18 cellular contexts compared by ENCODE assay signal in genomic region chr3:151788401-151788800, GRCh38. TPM values are rescaled to one million over a fixed set of nuclear protein-coding genes. Genes with fewer than 3 reads are reported as not detected.
DNase-seq lines count a peak whose midpoint lies in the region; ATAC-seq and TF ChIP-seq lines count a peak whose summit lies in the region.
"Had no signal": no experiment of that assay in that cellular context is flagged by ENCODE, and none has a peak within 500 bp of the region (broad histone marks: within the 10 kb centered on the region; RNA-seq: fewer than 3 reads in every experiment).

No MANE protein-coding gene starts in this region.

- no peak overlapping the region for H3K56ac ChIP-seq in mesendoderm (ENCODE audit: low read length)

- H3K36me3 ChIP-seq in Caco-2 (ENCODE audit: control insufficient read depth, insufficient read depth, low read length) (no peaks in the 10 kb centered on the region), SK-N-SH (replicated peaks in 1 of 2; ENCODE audit: control insufficient read depth in 1 of 2, insufficient read depth in 2 of 2, low read length in 1 of 2) (peaks cover 0 to 13% of the 10 kb centered on the region in 2 experiments), mesendoderm (ENCODE audit: control insufficient read depth, insufficient read depth, low read length) (no peaks in the 10 kb centered on the region)

- no peak overlapping the region for H2BK5ac ChIP-seq in mesendoderm (ENCODE audit: low read length)

- TF ChIP-seq RAD21 in SK-N-SH (IDR thresholded peaks at IDR 0.05; ENCODE audit: low read length) = no peak

- H3K4me2 ChIP-seq in SK-N-SH (peak overlapping the region; percentile 34; the same call in 1 of the 2 replicates), mesendoderm (ENCODE audit: low read length) (no peak overlapping the region)

- no peak overlapping the region for H3K23ac ChIP-seq in mesendoderm (ENCODE audit: low read length)

- CTCF ChIA-PET in Caco-2 (lab: Charles Lee) = no interaction called here
- CTCF ChIA-PET in SK-N-SH (lab: Yijun Ruan, JAX) = no interaction called here

- no peak for ATAC-seq in activated naive CD4-positive, alpha-beta T cell treated with anti-CD3 and anti-CD28 coated beads, Interleukin-2, amount 50 U/mL, for 72 hours
- no peak for ATAC-seq in GM19395 (IDR thresholded peaks at IDR 0.05; ENCODE audit: unreplicated experiment)

- no peak overlapping the region for H3K4ac ChIP-seq in mesendoderm (ENCODE audit: low read depth, low read length)

- H3K9me3 ChIP-seq in Caco-2 = peaks cover 3% of the 10 kb centered on the region; the same call in 1 of the 2 replicates
- no peaks in the 10 kb centered on the region; the same call in none of the 2 replicates for H3K9me3 ChIP-seq in SK-N-SH

- no peak overlapping the region for H3K27ac Mint-ChIP-seq in Caco-2 (ENCODE audit: unreplicated experiment)
- no peak overlapping the region for H3K27ac Mint-ChIP-seq in activated naive CD4-positive, alpha-beta T cell treated with anti-CD3 and anti-CD28 coated beads, Interleukin-2, amount 50 U/mL, for 72 hours
- H3K27ac Mint-ChIP-seq: CD4-positive, alpha-beta memory T cell had no signal

- peaks cover 47% of the 10 kb centered on the region for H3K4me1 ChIP-seq in Caco-2
- H3K4me1 ChIP-seq in SK-N-SH (ENCODE audit: control insufficient read depth in 1 of 2, insufficient read depth in 2 of 2, low read depth in 1 of 2, low read length in 1 of 2) = peaks cover 0 to 15% of the 10 kb centered on the region in 2 experiments; a peak in 3 of 4 replicates
- H3K4me1 ChIP-seq in mesendoderm (ENCODE audit: control insufficient read depth, low read depth, low read length) = no peaks in the 10 kb centered on the region

- H3K27me3 ChIP-seq in Caco-2 (replicated peaks; ENCODE audit: control insufficient read depth, insufficient read depth, low read length) (no peaks in the 10 kb centered on the region), SK-N-SH (ENCODE audit: insufficient read depth) (no peaks in the 10 kb centered on the region), mesendoderm (ENCODE audit: insufficient read depth, low read length, poor library complexity) (no peaks in the 10 kb centered on the region)

- peak overlapping the region; percentile 55 to 73; a peak in 3 of 4 replicates for H3K27ac ChIP-seq in SK-N-SH (ENCODE audit: low read depth in 2 of 2, low read length in 1 of 2)
- H3K27ac ChIP-seq in mesendoderm (ENCODE audit: low read depth, low read length) = no peak overlapping the region
- H3K27ac ChIP-seq: GM23248 had no signal

- peaks cover 25% of the 10 kb centered on the region for H3F3A ChIP-seq in SK-N-SH (replicated peaks; ENCODE audit: insufficient read depth)

- 18% methylated on average over 2 of the region's 2 CpGs for WGBS in SK-N-SH (ENCODE audit: low lambda C conversion rate)
- no CpG with 5 or more reads among the region's 2 CpGs for WGBS in mesendoderm (ENCODE audit: extremely low coverage, insufficient coverage, low lambda C conversion rate)

- TF ChIP-seq CTCF in Caco-2 (IDR thresholded peaks at IDR 0.05; ENCODE audit: insufficient read depth in 1 of 2, low read depth in 1 of 2, low read length in 1 of 2, severe bottlenecking in 1 of 2, unreplicated experiment in 1 of 2) (no peak), SK-N-SH (IDR thresholded peaks at IDR 0.05) (no peak)

- H3K9me2 ChIP-seq in SK-N-SH = no peaks in the 10 kb centered on the region

- no peak overlapping the region for H2BK15ac ChIP-seq in mesendoderm (replicated peaks; ENCODE audit: low read depth)

- H2AK5ac ChIP-seq in mesendoderm (ENCODE audit: low read length) = no peak overlapping the region

- no peak overlapping the region for H4K5ac ChIP-seq in mesendoderm (ENCODE audit: low read length)

- H4K8ac ChIP-seq in mesendoderm (ENCODE audit: low read depth, low read length) = no peak overlapping the region

- H3K79me2 ChIP-seq in SK-N-SH (ENCODE audit: insufficient read depth) = peaks cover 38% of the 10 kb centered on the region
- H3K79me2 ChIP-seq in mesendoderm (ENCODE audit: control insufficient read depth, insufficient read depth, low read length) = no peaks in the 10 kb centered on the region

- no peak overlapping the region for H3K4me3 ChIP-seq in Caco-2 (ENCODE audit: low read depth, low read length)
- no peak overlapping the region for H3K4me3 ChIP-seq in SK-N-SH (ENCODE audit: low read depth in 2 of 2, low read length in 1 of 2)
- H3K4me3 ChIP-seq in mesendoderm (ENCODE audit: low read length) = no peak overlapping the region
- H3K4me3 ChIP-seq: GM23248 had no signal

- intact Hi-C loops in Caco-2 (cut with micrococcal nuclease; ENCODE audit: unreplicated experiment) = loop anchor here (1.0 kb wide), 2 partner anchors 28 to 49 kb away; no protein-coding TSS in a partner anchor

- H3K4me1 Mint-ChIP-seq in Caco-2 (ENCODE audit: low read depth, unreplicated experiment) = peaks cover 16% of the 10 kb centered on the region
- H3K4me1 Mint-ChIP-seq: CD4-positive, alpha-beta memory T cell had no signal

- no peaks in the 10 kb centered on the region for H3K36me3 Mint-ChIP-seq in Caco-2 (ENCODE audit: insufficient read depth, unreplicated experiment)
- H3K36me3 Mint-ChIP-seq in activated naive CD4-positive, alpha-beta T cell treated with anti-CD3 and anti-CD28 coated beads, Interleukin-2, amount 50 U/mL, for 72 hours = no peaks in the 10 kb centered on the region
- H3K36me3 Mint-ChIP-seq: CD4-positive, alpha-beta memory T cell had no signal

- DNase-seq in Caco-2 = peak; percentile 50 to 65
- no peak for DNase-seq in SK-N-SH
- peak; percentile 58 for DNase-seq in mesendoderm
- no peak for DNase-seq in activated naive CD4-positive, alpha-beta T cell treated with anti-CD3 and anti-CD28 coated beads, Interleukin-2, amount 50 U/mL, for 72 hours (ENCODE audit: low spot score in 2 of 2)
- no peak for DNase-seq in effector CD4-positive, alpha-beta T cell
- DNase-seq: C1 segment of cervical spinal cord; CD4-positive, alpha-beta memory T cell; COR-L47; DMS153; DND-41; GM23248; H7; HCEC 1CT had no signal

- no peaks in the 10 kb centered on the region for H4K20me1 ChIP-seq in SK-N-SH (ENCODE audit: insufficient read depth)

- H2AFZ ChIP-seq in SK-N-SH (ENCODE audit: low read depth) = no peak overlapping the region
- H2AFZ ChIP-seq: GM23248 had no signal

- H3K9ac ChIP-seq in SK-N-SH (0 out of 2 replicates have a peak overlapping the region, but pooled peaks have one; percentile 7), mesendoderm (ENCODE audit: low read length) (no peak overlapping the region)
- H3K9ac ChIP-seq: GM23248 had no signal

- BruUV-seq in Caco-2 (replicated peaks; lab: Mats Ljungman, UMichigan) = no TSS peak

- no peaks in the 10 kb centered on the region for H3K79me1 ChIP-seq in mesendoderm (ENCODE audit: low read length)

- no peak overlapping the region for H2BK120ac ChIP-seq in mesendoderm (ENCODE audit: low read depth, low read length)

- H3K9me3 Mint-ChIP-seq in Caco-2 (ENCODE audit: unreplicated experiment) = peaks cover 14% of the 10 kb centered on the region
- peaks cover 4% of the 10 kb centered on the region in 2 donors for H3K9me3 Mint-ChIP-seq in activated naive CD4-positive, alpha-beta T cell treated with anti-CD3 and anti-CD28 coated beads, Interleukin-2, amount 50 U/mL, for 72 hours
- H3K9me3 Mint-ChIP-seq: CD4-positive, alpha-beta memory T cell had no signal

- TF ChIP-seq EP300 in SK-N-SH (IDR thresholded peaks at IDR 0.05; ENCODE audit: borderline replicate concordance in 1 of 2, low read depth in 1 of 2, low read length in 1 of 2) = no peak

- H3K4me3 Mint-ChIP-seq in Caco-2 (ENCODE audit: unreplicated experiment) = no peak overlapping the region
- H3K4me3 Mint-ChIP-seq: CD4-positive, alpha-beta memory T cell had no signal

- H3K18ac ChIP-seq in mesendoderm (ENCODE audit: low read length) = no peak overlapping the region

- POLR2A ChIA-PET in Caco-2 (lab: Charles Lee) (interaction anchor here (0.9 kb wide), 1 partner anchor 19 kb away, joined by 3 read pairs; no protein-coding TSS in a partner anchor), SK-N-SH (lab: Yijun Ruan, JAX) (no interaction called here)

- no peaks in the 10 kb centered on the region for H3K27me3 Mint-ChIP-seq in Caco-2 (ENCODE audit: insufficient read depth, unreplicated experiment)

TF ChIP-seq in SK-N-SH, 30 proteins besides CTCF, POLR2A, EP300 and RAD21:
- no peak for TF ChIP-seq RFX5 (IDR thresholded peaks at IDR 0.05; ENCODE audit: low read length)

RNA-seq across cellular contexts. Expression of gene AADAC, which starts 25.5 kb away (rescaled TPM):
- total RNA-seq in Caco-2 (2022) = 0.57 and 1.1 TPM in 2 replicates
- polyA plus RNA-seq in SK-N-SH (2012; rRNA removed) = 1.2 and 3.5 TPM in 2 replicates
- polyA plus RNA-seq in SK-N-SH (2012; cell fraction: cytosol; rRNA removed) = 0.39 and 0.64 TPM in 2 replicates
- polyA plus RNA-seq in SK-N-SH (2012; cell fraction: nucleus; rRNA removed) = 7.0 and 16.3 TPM in 2 replicates
- not detected for polyA plus RNA-seq in mesendoderm (2013, experiment 1 of 2)
- not detected for polyA plus RNA-seq in mesendoderm (2013, experiment 2 of 2)
- not detected for total RNA-seq in activated naive CD4-positive, alpha-beta T cell treated with anti-CD3 and anti-CD28 coated beads, Interleukin-2, amount 50 U/mL, for 72 hours
- total RNA-seq: CD4-positive, alpha-beta memory T cell; GM23248; H1; H7 had no signal
- polyA plus RNA-seq: BJ; CD4-positive, alpha-beta memory T cell; GM23248; H1 had no signal

RNA-seq across cellular contexts. Expression of gene AADACL2, which starts 54.7 kb away (rescaled TPM):
- total RNA-seq in Caco-2 (2022) = not detected in 2 replicates
- polyA plus RNA-seq in SK-N-SH (2012; rRNA removed) = not detected in 2 replicates
- polyA plus RNA-seq in SK-N-SH (2012; cell fraction: cytosol; rRNA removed) = not detected in 2 replicates
- not detected in 2 replicates for polyA plus RNA-seq in SK-N-SH (2012; cell fraction: nucleus; rRNA removed)
- not detected for polyA plus RNA-seq in mesendoderm (2013, experiment 1 of 2)
- not detected for polyA plus RNA-seq in mesendoderm (2013, experiment 2 of 2)
- total RNA-seq in activated naive CD4-positive, alpha-beta T cell treated with anti-CD3 and anti-CD28 coated beads, Interleukin-2, amount 50 U/mL, for 72 hours = not detected
- total RNA-seq: A172; A673; CD4-positive, alpha-beta memory T cell; GM23248; H1; H7 had no signal
- polyA plus RNA-seq: BJ; CD4-positive, alpha-beta memory T cell; GM23248; H1 had no signal

Comparison
In these comparisons a context has a peak if more than half of its experiments do, and no peak if none do; other contexts are left out.
1. DNase-seq: peak in Caco-2 (2 of 2) and mesendoderm (single experiment); none in SK-N-SH (single experiment), activated naive CD4-positive, alpha-beta T cell treated with anti-CD3 and anti-CD28 coated beads, Interleukin-2, amount 50 U/mL, for 72 hours (0 of 2) and effector CD4-positive, alpha-beta T cell (single experiment).